Comparison of ENCODE assay signal across 14 cellular contexts in genomic region chr7:100195901-100196322, GRCh38. TPM values are rescaled to one million over a fixed set of nuclear protein-coding genes. Genes with fewer than 3 reads are reported as not detected.
DNase-seq lines count a peak whose midpoint lies in the region; ATAC-seq, FAIRE-seq and TF ChIP-seq lines count a peak whose summit lies in the region.
"Not testable (repeated sequence)": the region's sequence is repeated elsewhere in the genome, so short reads cannot be mapped to it uniquely, and the experiment has no call there.
"Had no signal": no experiment of that assay in that cellular context is flagged by ENCODE, and none has a peak within 500 bp of the region (broad histone marks: within the 10 kb centered on the region; RNA-seq: fewer than 3 reads in every experiment).

No MANE protein-coding gene starts in this region.

- not testable (repeated sequence) for H3K27me3 Mint-ChIP-seq in IgD-negative memory B cell; activated naive CD8-positive, alpha-beta T cell treated with anti-CD3 and anti-CD28 coated beads, Interleukin-2, amount 10 ng/mL, durations not matched to agents 7 days and 5 days

- ATAC-seq in activated naive CD8-positive, alpha-beta T cell treated with anti-CD3 and anti-CD28 coated beads, Interleukin-2, amount 10 ng/mL, durations not matched to agents 7 days and 5 days (ENCODE audit: low read depth): not testable (repeated sequence)

- H3K9me3 ChIP-seq in BLaER1; SU-DHL-6 (ENCODE audit: insufficient read depth, low read length): not testable (repeated sequence)

- H3K27ac ChIP-seq in BLaER1: not testable (repeated sequence)
- H3K27ac ChIP-seq in SU-DHL-6 (ENCODE audit: low read depth, low read length): peak overlapping the region; percentile 94

- H3K4me1 Mint-ChIP-seq in IgD-negative memory B cell: peaks cover 54 to 62% (median 54%) of the 10 kb centered on the region in 3 donors
- H3K4me1 Mint-ChIP-seq in activated naive CD8-positive, alpha-beta T cell treated with anti-CD3 and anti-CD28 coated beads, Interleukin-2, amount 10 ng/mL, durations not matched to agents 7 days and 5 days: peaks cover 14% of the 10 kb centered on the region

- H3F3A ChIP-seq in SU-DHL-6 (ENCODE audit: insufficient read depth): peaks cover 47% of the 10 kb centered on the region

- H3K36me3 ChIP-seq in BLaER1; SU-DHL-6 (ENCODE audit: low read length): not testable (repeated sequence)

- not testable (repeated sequence) for H3K27me3 ChIP-seq in BLaER1; SU-DHL-6 (ENCODE audit: low read length)

- peak overlapping the region; percentile 59 to 87 (median 80) for H3K27ac Mint-ChIP-seq in IgD-negative memory B cell
- H3K27ac Mint-ChIP-seq in activated naive CD8-positive, alpha-beta T cell treated with anti-CD3 and anti-CD28 coated beads, Interleukin-2, amount 10 ng/mL, durations not matched to agents 7 days and 5 days: peak overlapping the region; percentile 42

- not testable (repeated sequence) for TF ChIP-seq CTCF in GM13976 (IDR thresholded peaks at IDR 0.05; ENCODE audit: borderline replicate concordance, control extremely low read depth, extremely low read depth, insufficient read depth, missing control alignments); SU-DHL-6 (IDR thresholded peaks at IDR 0.05; ENCODE audit: insufficient read depth, low read length, poor library complexity, severe bottlenecking)

- H3K4me1 ChIP-seq in BLaER1: peaks cover 83% of the 10 kb centered on the region

- H3K4me3 Mint-ChIP-seq in IgD-negative memory B cell: peak overlapping the region; percentile 11 to 58 (median 45)
- not testable (repeated sequence) for H3K4me3 Mint-ChIP-seq in activated naive CD8-positive, alpha-beta T cell treated with anti-CD3 and anti-CD28 coated beads, Interleukin-2, amount 10 ng/mL, durations not matched to agents 7 days and 5 days

- H3K9me2 ChIP-seq in SU-DHL-6 (replicated peaks; ENCODE audit: insufficient read depth, low read length): not testable (repeated sequence)

- H3K9me3 Mint-ChIP-seq in IgD-negative memory B cell; activated naive CD8-positive, alpha-beta T cell treated with anti-CD3 and anti-CD28 coated beads, Interleukin-2, amount 10 ng/mL, durations not matched to agents 7 days and 5 days: not testable (repeated sequence)

- H3K4me3 ChIP-seq in BLaER1; SU-DHL-6 (ENCODE audit: insufficient read depth, low read length, poor library complexity, severe bottlenecking): not testable (repeated sequence)

- POLR2A ChIA-PET in activated naive CD8-positive, alpha-beta T cell treated with anti-CD3 and anti-CD28 coated beads, Interleukin-2, amount 10 ng/mL, durations not matched to agents 7 days and 5 days (lab: Charles Lee): not testable (repeated sequence)

- not testable (repeated sequence) for H4K20me1 ChIP-seq in BLaER1; SU-DHL-6 (ENCODE audit: low read depth, low read length)

- peak; percentile 21 for FAIRE-seq in GM19239 (lab: Jason Lieb, UNC)

- not testable (repeated sequence) for H3K36me3 Mint-ChIP-seq in IgD-negative memory B cell
- peaks cover 21% of the 10 kb centered on the region for H3K36me3 Mint-ChIP-seq in activated naive CD8-positive, alpha-beta T cell treated with anti-CD3 and anti-CD28 coated beads, Interleukin-2, amount 10 ng/mL, durations not matched to agents 7 days and 5 days

- H2AFZ ChIP-seq in SU-DHL-6 (ENCODE audit: low read depth, low read length, severe bottlenecking): peak overlapping the region; percentile 46

- H3K4me2 ChIP-seq in BLaER1 (peak overlapping the region; percentile 82; the same call in 1 of the 2 replicates), SU-DHL-6 (ENCODE audit: low read depth, low read length, poor library complexity, severe bottlenecking) (peak overlapping the region; percentile 35)

- not testable (repeated sequence) for H3K9ac ChIP-seq in BLaER1
- peak overlapping the region; percentile 33 for H3K9ac ChIP-seq in SU-DHL-6 (ENCODE audit: low read length)

- peak; percentile 63 for DNase-seq in GM13976 (ENCODE audit: low spot score)
- not testable (repeated sequence) for DNase-seq in GM19239 (ENCODE audit: insufficient read length, low spot score); activated naive CD8-positive, alpha-beta T cell treated with anti-CD3 and anti-CD28 coated beads, Interleukin-2, amount 10 ng/mL, durations not matched to agents 7 days and 5 days
- peak; percentile 41 to 72 for DNase-seq in NOMO-1 (lab: John Stamatoyannopoulos, UW; ENCODE audit: unreplicated experiment in 2 of 2)

- in situ Hi-C loops in GM13976 (cut with MboI; ENCODE audit: low sequenced_read_pairs, unreplicated experiment): not testable (repeated sequence)

- H3K79me2 ChIP-seq in SU-DHL-6 (ENCODE audit: insufficient read depth, low read length): not testable (repeated sequence)

RNA-seq across cellular contexts. Expression of gene STAG3, which starts 18.2 kb away (rescaled TPM):
- 61.5 TPM for polyA plus RNA-seq in IgD-negative memory B cell
- 10 to 100 TPM; 31.1 to 38.8 TPM for total RNA-seq in activated naive CD8-positive, alpha-beta T cell treated with anti-CD3 and anti-CD28 coated beads, Interleukin-2, amount 10 ng/mL, durations not matched to agents 7 days and 5 days

RNA-seq across cellular contexts. Expression of gene GPC2, which starts 18.7 kb away (rescaled TPM):
- polyA plus RNA-seq in IgD-negative memory B cell: 0.23 TPM
- total RNA-seq in activated naive CD8-positive, alpha-beta T cell treated with anti-CD3 and anti-CD28 coated beads, Interleukin-2, amount 10 ng/mL, durations not matched to agents 7 days and 5 days: 10 to 100 TPM; 12.6 to 13.0 TPM

RNA-seq across cellular contexts. Expression of gene PVRIG, which starts 23.8 kb away (rescaled TPM):
- 94.5 TPM for polyA plus RNA-seq in IgD-negative memory B cell
- total RNA-seq in activated naive CD8-positive, alpha-beta T cell treated with anti-CD3 and anti-CD28 coated beads, Interleukin-2, amount 10 ng/mL, durations not matched to agents 7 days and 5 days: 10 to 100 TPM; 86.1 to 86.2 TPM
- total RNA-seq: Caco-2, Daoy, H7, HT1080, M059J, SJCRH30 had no signal
- polyA plus RNA-seq: AG04450 had no signal

RNA-seq across cellular contexts. Expression of gene GAL3ST4, which starts 27.5 kb away (rescaled TPM):
- 0.38 TPM for polyA plus RNA-seq in IgD-negative memory B cell
- total RNA-seq in activated naive CD8-positive, alpha-beta T cell treated with anti-CD3 and anti-CD28 coated beads, Interleukin-2, amount 10 ng/mL, durations not matched to agents 7 days and 5 days: 1 to 10 TPM; 6.7 to 6.9 TPM

RNA-seq across cellular contexts. Expression of gene TRAPPC14, which starts 37.4 kb away (rescaled TPM):
- 6.3 TPM for polyA plus RNA-seq in IgD-negative memory B cell
- total RNA-seq in activated naive CD8-positive, alpha-beta T cell treated with anti-CD3 and anti-CD28 coated beads, Interleukin-2, amount 10 ng/mL, durations not matched to agents 7 days and 5 days: 10 to 100 TPM; 52.0 to 58.4 TPM
